12 cellular contexts compared by ENCODE assay signal in genomic region chr21:42080788-42081083, GRCh38. TPM values are rescaled to one million over a fixed set of nuclear protein-coding genes. Genes with fewer than 3 reads are reported as not detected.
DNase-seq lines count a peak whose midpoint lies in the region; ATAC-seq, FAIRE-seq and TF ChIP-seq lines count a peak whose summit lies in the region.
"Had no signal": no experiment of that assay in that cellular context is flagged by ENCODE, and none has a peak within 500 bp of the region (broad histone marks: within the 10 kb centered on the region; RNA-seq: fewer than 3 reads in every experiment).

No MANE protein-coding gene starts in this region.

- no peak for FAIRE-seq in frontal cortex (lab: Jason Lieb, UNC)

- H3K4me1 ChIP-seq in breast epithelium: peaks cover 0 to 3% of the 10 kb centered on the region in 2 donors
- H3K4me1 ChIP-seq in naive thymus-derived CD4-positive, alpha-beta T cell (ENCODE audit: control insufficient read depth in 2 of 2, insufficient read depth in 2 of 2, low read length in 2 of 2): no peaks in the 10 kb centered on the region

- peaks cover 30% of the 10 kb centered on the region for H3K4me1 Mint-ChIP-seq in CD14-positive monocyte
- H3K4me1 Mint-ChIP-seq in naive thymus-derived CD4-positive, alpha-beta T cell: no peaks in the 10 kb centered on the region

- H3K36me3 Mint-ChIP-seq in CD14-positive monocyte: peaks cover 0 to 2% of the 10 kb centered on the region in 2 donors
- H3K36me3 Mint-ChIP-seq in naive thymus-derived CD4-positive, alpha-beta T cell: no peaks in the 10 kb centered on the region

- no peaks in the 10 kb centered on the region for H3K9me3 ChIP-seq in breast epithelium
- no peaks in the 10 kb centered on the region for H3K9me3 ChIP-seq in naive thymus-derived CD4-positive, alpha-beta T cell (ENCODE audit: control insufficient read depth in 2 of 3, low read length in 3 of 3)

- no peak overlapping the region for H3K4me3 ChIP-seq in breast epithelium
- no peak overlapping the region for H3K4me3 ChIP-seq in naive thymus-derived CD4-positive, alpha-beta T cell (ENCODE audit: low read length)

- CTCF ChIA-PET in naive thymus-derived CD4-positive, alpha-beta T cell (lab: Charles Lee): no interaction called here

- intact Hi-C loops in CD14-positive monocyte (cut with micrococcal nuclease): loop anchor here in 1 of 2 donors (1.0 kb wide), 2 partner anchors 17 to 18 kb away; no protein-coding TSS in a partner anchor
- intact Hi-C loops in breast epithelium (cut with DNase I; ENCODE audit: low total_unique reads): no loop called here
- intact Hi-C loops in naive thymus-derived CD4-positive, alpha-beta T cell (cut with micrococcal nuclease): no loop called here

- H3K27ac ChIP-seq in breast epithelium: peak overlapping the region; percentile 65 to 80
- H3K27ac ChIP-seq in naive thymus-derived CD4-positive, alpha-beta T cell (ENCODE audit: low read depth, low read length): no peak overlapping the region

- peak overlapping the region in 1 of 2 donors; percentile 71 for H3K4me3 Mint-ChIP-seq in CD14-positive monocyte
- H3K4me3 Mint-ChIP-seq in naive thymus-derived CD4-positive, alpha-beta T cell: no peak overlapping the region

- no peak for TF ChIP-seq CTCF in CD14-positive monocyte (IDR thresholded peaks at IDR 0.05)
- TF ChIP-seq CTCF in breast epithelium (IDR thresholded peaks at IDR 0.05): no peak

- ATAC-seq in naive thymus-derived CD4-positive, alpha-beta T cell: peak; percentile 71
- ATAC-seq in GM21526 (IDR thresholded peaks at IDR 0.05; ENCODE audit: low FRiP score, unreplicated experiment): no peak

- TF ChIP-seq POLR2A in breast epithelium (IDR thresholded peaks at IDR 0.05): no peak

- DNase-seq in CD14-positive monocyte (ENCODE audit: low spot score): peak; percentile 85
- DNase-seq in MV-4-11 (lab: John Stamatoyannopoulos, UW): peak; percentile 89
- no peak for DNase-seq in breast epithelium (ENCODE audit: low spot score in 2 of 2)
- no peak for DNase-seq in naive thymus-derived CD4-positive, alpha-beta T cell
- no peak for DNase-seq in T1000 (lab: John Stamatoyannopoulos, UW)
- no peak for DNase-seq in frontal cortex (ENCODE audit: low spot score in 2 of 2)
- no peak for DNase-seq in activated naive CD4-positive, alpha-beta T cell (lab: John Stamatoyannopoulos, UW)
- DNase-seq: effector CD8-positive, alpha-beta T cell; NCI-H1105 treated with DMSO at 0.1 percent for 48 hours; stimulated activated CD4-positive, alpha-beta T cell treated with anti-CD3 and anti-CD28 coated beads, Interleukin-4, amount 100 ng/mL, for 1 hour had no signal

- H3K36me3 ChIP-seq in breast epithelium: no peaks in the 10 kb centered on the region
- H3K36me3 ChIP-seq in naive thymus-derived CD4-positive, alpha-beta T cell (ENCODE audit: control insufficient read depth in 2 of 3, insufficient read depth in 3 of 3, low read length in 3 of 3): no peaks in the 10 kb centered on the region

- peaks cover 0 to 3% (median 1%) of the 10 kb centered on the region in 3 donors for H3K27me3 Mint-ChIP-seq in CD14-positive monocyte (ENCODE audit: low read depth in 3 of 3)
- H3K27me3 Mint-ChIP-seq in naive thymus-derived CD4-positive, alpha-beta T cell: no peaks in the 10 kb centered on the region

- no peaks in the 10 kb centered on the region for H3K27me3 ChIP-seq in breast epithelium
- H3K27me3 ChIP-seq in naive thymus-derived CD4-positive, alpha-beta T cell (ENCODE audit: control insufficient read depth in 2 of 2, insufficient read depth in 2 of 2, low read length in 2 of 2): no peaks in the 10 kb centered on the region

- H3K9me3 Mint-ChIP-seq in CD14-positive monocyte: no peaks in the 10 kb centered on the region
- H3K9me3 Mint-ChIP-seq in naive thymus-derived CD4-positive, alpha-beta T cell: no peaks in the 10 kb centered on the region
- H3K9me3 Mint-ChIP-seq: activated T-helper 2 cell treated with anti-CD3 and anti-CD28 coated beads, Interferon-gamma antibody, Interleukin-2, Interleukin-4, amounts not matched to agents 10 μg/mL and 5 μg/mL and 100 μg/mL, durations not matched to agents 14 hours and 24 hours and 36 hours had no signal

- peak overlapping the region; percentile 89 to 98 (median 94) for H3K27ac Mint-ChIP-seq in CD14-positive monocyte
- H3K27ac Mint-ChIP-seq in naive thymus-derived CD4-positive, alpha-beta T cell: no peak overlapping the region
- H3K27ac Mint-ChIP-seq: activated T-helper 2 cell treated with anti-CD3 and anti-CD28 coated beads, Interferon-gamma antibody, Interleukin-2, Interleukin-4, amounts not matched to agents 10 μg/mL and 5 μg/mL and 100 μg/mL, durations not matched to agents 14 hours and 24 hours and 36 hours had no signal

- POLR2A ChIA-PET in naive thymus-derived CD4-positive, alpha-beta T cell (lab: Charles Lee): no interaction called here

RNA-seq across cellular contexts. Expression of gene UMODL1, which starts 9.6 kb away (rescaled TPM):
- not detected for polyA plus RNA-seq in CD14-positive monocyte
- total RNA-seq in breast epithelium: not detected
- 1 to 10 TPM in 2 of 5 experiments, under 1 TPM in 2, not detected in 1; 0.34 to 1.7 (median 1.1) TPM for total RNA-seq in naive thymus-derived CD4-positive, alpha-beta T cell
- polyA plus RNA-seq in naive thymus-derived CD4-positive, alpha-beta T cell: under 1 TPM; 0.11 to 0.14 TPM
- total RNA-seq in frontal cortex: not detected
- total RNA-seq: activated T-helper 2 cell treated with anti-CD3 and anti-CD28 coated beads, Interferon-gamma antibody, Interleukin-2, Interleukin-4, amounts not matched to agents 10 μg/mL and 5 μg/mL and 100 μg/mL, durations not matched to agents 14 hours and 24 hours and 36 hours had no signal

Comparison
In these comparisons a context has a peak if more than half of its experiments do, and no peak if none do; other contexts are left out.
1. DNase-seq: peak in CD14-positive monocyte (single experiment) and MV-4-11 (single experiment); none in breast epithelium (0 of 2), naive thymus-derived CD4-positive, alpha-beta T cell (0 of 9), T1000 (single experiment), frontal cortex (0 of 2) and activated naive CD4-positive, alpha-beta T cell (0 of 4).
2. H3K27ac Mint-ChIP-seq: peak in CD14-positive monocyte (7 of 7); none in naive thymus-derived CD4-positive, alpha-beta T cell (0 of 9).